ENCODE assay signal across 8 cellular contexts in genomic region chr1:30743584-30744059, GRCh38. TPM values are rescaled to one million over a fixed set of nuclear protein-coding genes. Genes with fewer than 3 reads are reported as not detected.
A peak's percentile ranks its signal among the peaks of the same experiment; 100 is the strongest.
DNase-seq lines count a peak whose midpoint lies in the region; ATAC-seq and TF ChIP-seq lines count a peak whose summit lies in the region.

No MANE protein-coding gene starts in this region.

- no peak for TF ChIP-seq CTCF in GM12865 (IDR thresholded peaks at IDR 0.05; ENCODE audit: insufficient read depth, low read depth, low read length, missing control alignments)

- H3K4me1 Mint-ChIP-seq in central memory CD8-positive, alpha-beta T cell, result peaks cover 99% of the 10 kb centered on the region

- H3K9me3 Mint-ChIP-seq in central memory CD8-positive, alpha-beta T cell, result no peaks in the 10 kb centered on the region

- H3K4me3 ChIP-seq in GM12865 (ENCODE audit: low read depth, low read length), result peak overlapping the region; percentile 88

- peaks cover 65% of the 10 kb centered on the region for H3K36me3 Mint-ChIP-seq in central memory CD8-positive, alpha-beta T cell (ENCODE audit: insufficient read depth)

- peak; percentile 37 for ATAC-seq in HG02970 (IDR thresholded peaks at IDR 0.05; ENCODE audit: low FRiP score, unreplicated experiment)
- ATAC-seq in central memory CD8-positive, alpha-beta T cell (replicated peaks; ENCODE audit: extremely low read depth, poor library complexity, severe bottlenecking), result peak; percentile 96

- DNase-seq in GM12865 (ENCODE audit: low read depth) (peak; percentile 93), T-helper 1 cell (peak; percentile 54 to 91 (median 70)), OCI-M1 (lab: John Stamatoyannopoulos, UW) (no peak), NCI-H128 (lab: John Stamatoyannopoulos, UW; ENCODE audit: unreplicated experiment) (no peak), mucosa of gallbladder (ENCODE audit: low spot score) (no peak)
- DNase-seq in central memory CD8-positive, alpha-beta T cell (ENCODE audit: low spot score in 2 of 2), result peak; percentile 33 to 70
- peak; percentile 64 to 72 for DNase-seq in stimulated activated CD8-positive, alpha-beta memory T cell treated with anti-CD3 and anti-CD28 coated beads, Interleukin-7, amount 100 ng/mL, for 4 hours (ENCODE audit: low read depth in 2 of 2)

- H3K27ac Mint-ChIP-seq in central memory CD8-positive, alpha-beta T cell (ENCODE audit: low read depth), result peak overlapping the region; percentile 94

- peak overlapping the region; percentile 92 for H3K4me3 Mint-ChIP-seq in central memory CD8-positive, alpha-beta T cell

- no peaks in the 10 kb centered on the region for H3K27me3 Mint-ChIP-seq in central memory CD8-positive, alpha-beta T cell

RNA-seq across cellular contexts. Expression of gene LAPTM5, which starts 14.0 kb away (rescaled TPM):
- 111 TPM for total RNA-seq in mucosa of gallbladder

RNA-seq across cellular contexts. Expression of gene MATN1, which starts 20.2 kb away (rescaled TPM):
- 0.12 TPM for total RNA-seq in mucosa of gallbladder

Comparison
In these comparisons a context has a peak if more than half of its experiments do, and no peak if none do; other contexts are left out.
1. DNase-seq: peak in GM12865 (single experiment), T-helper 1 cell (5 of 5), central memory CD8-positive, alpha-beta T cell (2 of 2) and stimulated activated CD8-positive, alpha-beta memory T cell treated with anti-CD3 and anti-CD28 coated beads, Interleukin-7, amount 100 ng/mL, for 4 hours (2 of 2); none in OCI-M1 (single experiment), NCI-H128 (single experiment) and mucosa of gallbladder (single experiment).